In the genomic region with DNA sequence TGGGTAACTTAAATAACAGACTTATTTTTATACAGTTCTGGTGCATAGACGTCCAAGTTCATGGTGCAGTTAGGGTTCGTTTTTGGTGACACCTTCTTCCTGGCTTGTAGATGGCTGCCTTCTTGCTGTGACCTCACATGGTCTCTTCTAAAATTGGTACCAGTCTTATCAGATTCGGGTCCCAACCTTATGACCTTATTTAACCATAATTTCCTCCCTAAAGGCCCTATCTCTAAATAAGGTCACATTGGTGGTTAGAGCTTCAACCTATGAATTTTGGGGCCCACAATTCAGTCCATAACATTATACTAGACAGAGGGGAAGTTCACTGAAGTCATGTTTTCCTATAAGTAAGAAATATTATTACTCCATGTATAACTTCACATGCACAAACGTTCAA, we compare ENCODE assay signal across 23 cellular contexts.
A peak's percentile ranks its signal among the peaks of the same experiment; 100 is the strongest.
DNase-seq lines count a peak whose midpoint lies in the region; ATAC-seq and TF ChIP-seq lines count a peak whose summit lies in the region.
"Had no signal": no experiment of that assay in that cellular context is flagged by ENCODE, and none has a peak within 500 bp of the region (broad histone marks: within the 10 kb centered on the region; RNA-seq: fewer than 3 reads in every experiment).

No MANE protein-coding gene starts in this region.

- intact Hi-C loops in left ventricle myocardium superior (cut with micrococcal nuclease) = no loop called here

- H3K4me1 ChIP-seq in OCI-LY1 (ENCODE audit: insufficient read depth, low read length, severe bottlenecking) = peaks cover 26% of the 10 kb centered on the region
- peaks cover 5% of the 10 kb centered on the region for H3K4me1 ChIP-seq in osteoblast (ENCODE audit: insufficient read depth, low read length)
- H3K4me1 ChIP-seq: SJCRH30, thyroid gland had no signal

- H3K36me3 Mint-ChIP-seq in activated naive CD4-positive, alpha-beta T cell treated with anti-CD3 and anti-CD28 coated beads, Interleukin-2, amount 10 ng/mL, durations not matched to agents 7 days and 5 days = peaks cover 6% of the 10 kb centered on the region
- H3K36me3 Mint-ChIP-seq in activated naive CD8-positive, alpha-beta T cell treated with anti-CD3 and anti-CD28 coated beads, Interleukin-2, amount 50 U/mL, for 24 hours (ENCODE audit: low read depth) = no peaks in the 10 kb centered on the region

- no peaks in the 10 kb centered on the region for H4K20me1 ChIP-seq in OCI-LY1 (ENCODE audit: insufficient read depth, low read length)
- no peaks in the 10 kb centered on the region for H4K20me1 ChIP-seq in osteoblast (ENCODE audit: insufficient read depth, low read length)

- H3K27me3 ChIP-seq in OCI-LY1 (ENCODE audit: insufficient read depth, low read length) (no peaks in the 10 kb centered on the region), osteoblast (ENCODE audit: insufficient read depth, low read length) (no peaks in the 10 kb centered on the region)
- H3K27me3 ChIP-seq: cardiac muscle cell, SJCRH30, thyroid gland had no signal

- H3K9me3 Mint-ChIP-seq in activated naive CD4-positive, alpha-beta T cell treated with anti-CD3 and anti-CD28 coated beads, Interleukin-2, amount 10 ng/mL, durations not matched to agents 7 days and 5 days = peaks cover 5% of the 10 kb centered on the region
- H3K9me3 Mint-ChIP-seq in activated naive CD8-positive, alpha-beta T cell treated with anti-CD3 and anti-CD28 coated beads, Interleukin-2, amount 50 U/mL, for 24 hours = peaks cover 19% of the 10 kb centered on the region

- H3K9me3 ChIP-seq in OCI-LY1 (ENCODE audit: low read length) (no peaks in the 10 kb centered on the region), osteoblast (ENCODE audit: low read depth, low read length) (no peaks in the 10 kb centered on the region)
- H3K9me3 ChIP-seq: SJCRH30, thyroid gland had no signal

- H3K4me2 ChIP-seq in OCI-LY1 (ENCODE audit: low read length) = no peak overlapping the region
- peak overlapping the region; percentile 79 for H3K4me2 ChIP-seq in osteoblast (ENCODE audit: insufficient read depth, low read length)

- no peak overlapping the region for H3K27ac Mint-ChIP-seq in activated naive CD4-positive, alpha-beta T cell treated with anti-CD3 and anti-CD28 coated beads, Interleukin-2, amount 10 ng/mL, durations not matched to agents 7 days and 5 days
- H3K27ac Mint-ChIP-seq in activated naive CD8-positive, alpha-beta T cell treated with anti-CD3 and anti-CD28 coated beads, Interleukin-2, amount 50 U/mL, for 24 hours = no peak overlapping the region

- H3K4me3 Mint-ChIP-seq in activated naive CD4-positive, alpha-beta T cell treated with anti-CD3 and anti-CD28 coated beads, Interleukin-2, amount 10 ng/mL, durations not matched to agents 7 days and 5 days = peak overlapping the region; percentile 11
- peak overlapping the region; percentile 18 for H3K4me3 Mint-ChIP-seq in activated naive CD8-positive, alpha-beta T cell treated with anti-CD3 and anti-CD28 coated beads, Interleukin-2, amount 50 U/mL, for 24 hours

- no peaks in the 10 kb centered on the region for H3K9me2 ChIP-seq in OCI-LY1 (ENCODE audit: low read depth, low read length)

- no peaks in the 10 kb centered on the region for H3K79me2 ChIP-seq in OCI-LY1 (ENCODE audit: insufficient read depth, low read length)
- no peaks in the 10 kb centered on the region for H3K79me2 ChIP-seq in osteoblast (ENCODE audit: insufficient read depth, low read length)

- no peak for ATAC-seq in activated naive CD8-positive, alpha-beta T cell treated with anti-CD3 and anti-CD28 coated beads, Interleukin-2, amount 50 U/mL, for 24 hours
- no peak for ATAC-seq in left ventricle myocardium superior
- ATAC-seq: stimulated activated naive CD8-positive, alpha-beta T cell treated with anti-CD3 and anti-CD28 coated beads, Interleukin-15, amount 100 ng/mL, for 72 hours; T-helper 17 cell had no signal

- H3K36me3 ChIP-seq in OCI-LY1 (ENCODE audit: insufficient read depth, low read length) (no peaks in the 10 kb centered on the region), osteoblast (ENCODE audit: insufficient read depth, low read length) (no peaks in the 10 kb centered on the region)
- H3K36me3 ChIP-seq: cardiac muscle cell, SJCRH30, thyroid gland had no signal

- TF ChIP-seq CTCF in OCI-LY1 (IDR thresholded peaks at IDR 0.05; ENCODE audit: low read length) (no peak), osteoblast (IDR thresholded peaks at IDR 0.05; ENCODE audit: extremely low read depth, low read depth, low read length) (no peak)

- CTCF ChIA-PET in activated naive CD4-positive, alpha-beta T cell treated with anti-CD3 and anti-CD28 coated beads, Interleukin-2, amount 10 ng/mL, durations not matched to agents 7 days and 5 days (lab: Charles Lee) = interaction anchor here (0.8 kb wide), 1 partner anchor 1074 kb away, joined by 3 read pairs; no protein-coding TSS in a partner anchor

- H2AFZ ChIP-seq in OCI-LY1 (ENCODE audit: low read length) (peak overlapping the region; percentile 64), osteoblast (ENCODE audit: low read length) (no peak overlapping the region)

- H3K27me3 Mint-ChIP-seq in activated naive CD4-positive, alpha-beta T cell treated with anti-CD3 and anti-CD28 coated beads, Interleukin-2, amount 10 ng/mL, durations not matched to agents 7 days and 5 days = no peaks in the 10 kb centered on the region
- no peaks in the 10 kb centered on the region for H3K27me3 Mint-ChIP-seq in activated naive CD8-positive, alpha-beta T cell treated with anti-CD3 and anti-CD28 coated beads, Interleukin-2, amount 50 U/mL, for 24 hours
- H3K27me3 Mint-ChIP-seq: stimulated activated naive CD8-positive, alpha-beta T cell treated with anti-CD3 and anti-CD28 coated beads, Interleukin-15, amount 100 ng/mL, for 72 hours; T-helper 17 cell had no signal

- H3F3A ChIP-seq in OCI-LY1 (ENCODE audit: insufficient read depth, low read length) = no peaks in the 10 kb centered on the region

- H3K4me1 Mint-ChIP-seq in activated naive CD4-positive, alpha-beta T cell treated with anti-CD3 and anti-CD28 coated beads, Interleukin-2, amount 10 ng/mL, durations not matched to agents 7 days and 5 days = peaks cover 12% of the 10 kb centered on the region
- H3K4me1 Mint-ChIP-seq in activated naive CD8-positive, alpha-beta T cell treated with anti-CD3 and anti-CD28 coated beads, Interleukin-2, amount 50 U/mL, for 24 hours = peaks cover 13% of the 10 kb centered on the region

- H3K9ac ChIP-seq in OCI-LY1 (ENCODE audit: low read length) = no peak overlapping the region

- H3K27ac ChIP-seq in OCI-LY1 (ENCODE audit: low read depth, low read length, poor library complexity, severe bottlenecking) (no peak overlapping the region), osteoblast (ENCODE audit: low read depth, low read length) (no peak overlapping the region)
- H3K27ac ChIP-seq: C4-2B, cardiac muscle cell, SJCRH30, thyroid gland, VCaP had no signal

- no peak overlapping the region for H3K4me3 ChIP-seq in OCI-LY1 (ENCODE audit: low read depth, low read length, poor library complexity, severe bottlenecking)
- no peak overlapping the region for H3K4me3 ChIP-seq in osteoblast (ENCODE audit: insufficient read depth, low read length)
- H3K4me3 ChIP-seq: cardiac muscle cell, SJCRH30, thyroid gland had no signal

- no peak for DNase-seq in activated naive CD4-positive, alpha-beta T cell treated with anti-CD3 and anti-CD28 coated beads, Interleukin-2, amount 10 ng/mL, durations not matched to agents 7 days and 5 days
- DNase-seq in activated naive CD4-positive, alpha-beta T cell (lab: John Stamatoyannopoulos, UW) = no peak
- no peak for DNase-seq in activated naive CD8-positive, alpha-beta T cell treated with anti-CD3 and anti-CD28 coated beads, Interleukin-2, amount 50 U/mL, for 24 hours
- no peak for DNase-seq in osteoblast (ENCODE audit: insufficient read length, low spot score, missing footprints)
- no peak for DNase-seq in UCSD-AML1 (lab: John Stamatoyannopoulos, UW; ENCODE audit: unreplicated experiment)
- no peak for DNase-seq in DMS 273 treated with DMSO at 0.1 percent for 48 hours (lab: John Stamatoyannopoulos, UW)
- no peak for DNase-seq in left ventricle myocardium superior
- DNase-seq: activated CD4-positive, alpha-beta T cell treated with anti-CD3 and anti-CD28 coated beads, Interleukin-2, amount 50 U/mL, for 4 hours; activated CD8-positive, alpha-beta memory T cell treated with anti-CD3 and anti-CD28 coated beads, Interleukin-2, amount 50 U/mL, for 4 hours; activated effector memory CD4-positive, alpha-beta T cell treated with anti-CD3 and anti-CD28 coated beads, Interleukin-2, amount 50 U/mL, for 16 hours; cortex of kidney; MV-4-11; NCI-H1694 treated with DMSO at 0.1 percent for 48 hours; NCI-H2171 treated with DMSO at 0.1 percent for 48 hours; NCI-H526; SJCRH30; stimulated activated naive CD8-positive, alpha-beta T cell treated with anti-CD3 and anti-CD28 coated beads, Interleukin-15, amount 100 ng/mL, for 72 hours; T-helper 17 cell; thyroid gland had no signal
